11 cellular contexts compared by ENCODE assay signal in the genomic region with DNA sequence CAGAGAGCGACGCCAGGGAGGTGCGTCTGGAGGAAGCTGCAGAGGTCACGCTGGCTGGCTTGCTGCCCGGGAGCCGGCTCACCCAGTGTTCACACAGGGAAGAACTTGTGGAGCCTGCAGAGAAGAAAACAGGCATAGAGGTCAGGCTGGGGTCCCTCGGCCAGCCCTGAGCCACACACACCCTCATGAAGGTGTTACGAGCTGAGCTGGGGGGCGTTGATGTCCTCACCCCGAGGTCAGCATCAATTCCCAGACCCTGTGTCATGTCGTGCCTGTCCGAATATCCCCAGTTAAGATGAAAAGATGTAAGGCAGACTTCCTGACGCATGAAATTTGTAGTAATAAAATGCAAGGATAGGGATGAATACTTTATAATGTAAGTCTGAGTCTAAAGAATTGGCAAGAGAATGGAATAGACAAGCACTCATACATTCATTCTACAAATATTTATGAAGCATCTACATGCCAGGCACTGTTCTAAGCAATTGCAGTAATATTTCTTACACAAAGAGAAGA.
A peak's percentile ranks its signal among the peaks of the same experiment; 100 is the strongest.
DNase-seq lines count a peak whose midpoint lies in the region; ATAC-seq, FAIRE-seq and TF ChIP-seq lines count a peak whose summit lies in the region.
"Had no signal": no experiment of that assay in that cellular context is flagged by ENCODE, and none has a peak within 500 bp of the region (broad histone marks: within the 10 kb centered on the region; RNA-seq: fewer than 3 reads in every experiment).

No MANE protein-coding gene starts in this region.

- H3K27ac Mint-ChIP-seq in astrocyte (ENCODE audit: unreplicated experiment): peak overlapping the region; percentile 77

- no peaks in the 10 kb centered on the region; a peak in 1 of 22 replicates for H4K20me1 ChIP-seq in BLaER1 treated with 17β-estradiol and CSF1 and Interleukin-3, amounts not matched to agents 10 nM and 100 nM
- peaks cover 4% of the 10 kb centered on the region for H4K20me1 ChIP-seq in astrocyte (ENCODE audit: insufficient read depth, low read length)

- no peak overlapping the region for H3K4me3 Mint-ChIP-seq in astrocyte (ENCODE audit: unreplicated experiment)
- H3K4me3 Mint-ChIP-seq: central memory CD8-positive, alpha-beta T cell had no signal

- peak overlapping the region in 2 of 11 experiments; percentile 2 to 13; a peak in 1 of 22 replicates for H3K27ac ChIP-seq in BLaER1 treated with 17β-estradiol and CSF1 and Interleukin-3, amounts not matched to agents 10 nM and 100 nM
- peak overlapping the region; percentile 90 for H3K27ac ChIP-seq in astrocyte (ENCODE audit: low read depth, low read length)

- no peaks in the 10 kb centered on the region for H3K9me3 Mint-ChIP-seq in astrocyte (ENCODE audit: unreplicated experiment)
- H3K9me3 Mint-ChIP-seq: central memory CD8-positive, alpha-beta T cell had no signal

- TF ChIP-seq CTCF in astrocyte (IDR thresholded peaks at IDR 0.05; ENCODE audit: insufficient read depth, low read depth, low read length): no peak

- intact Hi-C loops in left cardiac atrium (cut with DNase I): loop anchor here (5.0 kb wide), 2 partner anchors 70 to 75 kb away; partner anchors contain the start of gene USP31 (in 1 of the 2)

- no peak for FAIRE-seq in astrocyte (lab: Jason Lieb, UNC)
- FAIRE-seq: D721Med had no signal

- peaks cover 15% of the 10 kb centered on the region for H3K36me3 Mint-ChIP-seq in astrocyte (ENCODE audit: low read depth, unreplicated experiment)

- H3K9me3 ChIP-seq in BLaER1 treated with 17β-estradiol and CSF1 and Interleukin-3, amounts not matched to agents 10 nM and 100 nM (replicated peaks in 1 of 11): no peaks in the 10 kb centered on the region
- no peaks in the 10 kb centered on the region for H3K9me3 ChIP-seq in astrocyte (ENCODE audit: insufficient read depth, low read depth, low read length)

- H3K27me3 Mint-ChIP-seq in astrocyte (ENCODE audit: low read depth, unreplicated experiment): no peaks in the 10 kb centered on the region
- H3K27me3 Mint-ChIP-seq: central memory CD8-positive, alpha-beta T cell had no signal

- no peaks in the 10 kb centered on the region for H3K27me3 ChIP-seq in BLaER1 treated with 17β-estradiol and CSF1 and Interleukin-3, amounts not matched to agents 10 nM and 100 nM
- no peaks in the 10 kb centered on the region for H3K27me3 ChIP-seq in astrocyte (ENCODE audit: insufficient read depth, low read length)

- peaks cover 50 to 97% (median 64%) of the 10 kb centered on the region in 11 experiments for H3K36me3 ChIP-seq in BLaER1 treated with 17β-estradiol and CSF1 and Interleukin-3, amounts not matched to agents 10 nM and 100 nM
- H3K36me3 ChIP-seq in astrocyte (ENCODE audit: insufficient read depth, low read length): peaks cover 14% of the 10 kb centered on the region

- H3K4me3 ChIP-seq in BLaER1 treated with 17β-estradiol and CSF1 and Interleukin-3, amounts not matched to agents 10 nM and 100 nM: no peak overlapping the region
- H3K4me3 ChIP-seq in astrocyte (ENCODE audit: insufficient read depth, low read depth, low read length): peak overlapping the region; percentile 34

- no peaks in the 10 kb centered on the region for H3K79me2 ChIP-seq in astrocyte (ENCODE audit: insufficient read depth, low read length)

- ATAC-seq in left cardiac atrium (peak; percentile 75 to 88), HG03442 (IDR thresholded peaks at IDR 0.05; ENCODE audit: unreplicated experiment) (no peak)

- H3K4me1 ChIP-seq in BLaER1 treated with 17β-estradiol and CSF1 and Interleukin-3, amounts not matched to agents 10 nM and 100 nM: peaks cover 10 to 17% (median 15%) of the 10 kb centered on the region in 10 experiments; a peak in 19 of 20 replicates
- peaks cover 28% of the 10 kb centered on the region for H3K4me1 ChIP-seq in astrocyte (ENCODE audit: insufficient read depth, low read length)

- peak overlapping the region; percentile 44 for H2AFZ ChIP-seq in astrocyte (ENCODE audit: low read depth, low read length)

- peaks cover 23% of the 10 kb centered on the region for H3K4me1 Mint-ChIP-seq in astrocyte (ENCODE audit: low read depth, unreplicated experiment)
- H3K4me1 Mint-ChIP-seq: central memory CD8-positive, alpha-beta T cell had no signal

- peak overlapping the region in 2 of 11 experiments; percentile 24 to 47; a peak in 2 of 22 replicates for H3K9ac ChIP-seq in BLaER1 treated with 17β-estradiol and CSF1 and Interleukin-3, amounts not matched to agents 10 nM and 100 nM
- H3K9ac ChIP-seq in astrocyte (ENCODE audit: low read length): peak overlapping the region; percentile 79

- peak overlapping the region; percentile 17 to 82 (median 62); a peak in 18 of 22 replicates for H3K4me2 ChIP-seq in BLaER1 treated with 17β-estradiol and CSF1 and Interleukin-3, amounts not matched to agents 10 nM and 100 nM
- H3K4me2 ChIP-seq in astrocyte (ENCODE audit: low read length): peak overlapping the region; percentile 80

- DNase-seq in astrocyte (ENCODE audit: low read depth) (peak; percentile 72), left cardiac atrium (peak; percentile 91), renal cortical epithelial cell (ENCODE audit: low read depth) (peak; percentile 31), COLO668 (lab: John Stamatoyannopoulos, UW; ENCODE audit: unreplicated experiment) (no peak), NCI-H1694 treated with DMSO at 0.1 percent for 48 hours (lab: John Stamatoyannopoulos, UW) (no peak)
- no peak for DNase-seq in activated naive CD4-positive, alpha-beta T cell treated with Interleukin-2 at 50 U/mL for 16 hours
- DNase-seq: NCI-H69 had no signal

Comparison
In these comparisons a context has a peak if more than half of its experiments do, and no peak if none do; other contexts are left out.
1. DNase-seq: peak in astrocyte (single experiment), left cardiac atrium (single experiment) and renal cortical epithelial cell (single experiment); none in COLO668 (single experiment), NCI-H1694 treated with DMSO at 0.1 percent for 48 hours (single experiment) and activated naive CD4-positive, alpha-beta T cell treated with Interleukin-2 at 50 U/mL for 16 hours (single experiment).